ENCODE assay signal across 8 cellular contexts in genomic region chr17:7632492-7632894, GRCh38. TPM values are rescaled to one million over a fixed set of nuclear protein-coding genes. Genes with fewer than 3 reads are reported as not detected.
A peak's percentile ranks its signal among the peaks of the same experiment; 100 is the strongest.
DNase-seq lines count a peak whose midpoint lies in the region; ATAC-seq, FAIRE-seq and TF ChIP-seq lines count a peak whose summit lies in the region.

No MANE protein-coding gene starts in this region.

- H3K4me3 ChIP-seq in GM06990 (replicated peaks; ENCODE audit: low read depth, low read length) = no peak overlapping the region
- H3K4me3 ChIP-seq in GM12878 = no peak overlapping the region
- H3K4me3 ChIP-seq in aorta (ENCODE audit: low read length in 2 of 2) = no peak overlapping the region

- DNase-seq in ACHN (peak; percentile 62), GM06990 (ENCODE audit: extremely low read depth, insufficient read length) (no peak), NCI-H82 (lab: John Stamatoyannopoulos, UW) (peak; percentile 86), GM12878 (ENCODE audit: low read depth, low spot score) (no peak), left lobe of liver (ENCODE audit: low spot score) (no peak), aorta (no peak), mucosa of gallbladder (ENCODE audit: low spot score) (no peak)

- H3K36me3 ChIP-seq in GM06990 (ENCODE audit: control insufficient read depth, insufficient read depth, low read length) (no peaks in the 10 kb centered on the region), GM12878 (ENCODE audit: control insufficient read depth in 2 of 2, insufficient read depth in 2 of 2, low read length in 1 of 2) (no peaks in the 10 kb centered on the region), aorta (ENCODE audit: control insufficient read depth in 1 of 2, insufficient read depth in 2 of 2, low read length in 1 of 2) (no peaks in the 10 kb centered on the region)

- RAD21 ChIA-PET in GM12878 (lab: Charles Lee; ENCODE audit: unreplicated experiment) = interaction anchor here (1.0 to 2.0 kb wide), 2 partner anchors 16 to 55 kb away, joined by 3 to 30 read pairs; partner anchors contain the start of genes TP53 and WRAP53

- peak; percentile 55 for TF ChIP-seq RAD21 in GM12878 (IDR thresholded peaks at IDR 0.05; ENCODE audit: insufficient read depth, low read depth, low read length)

- H3K4me2 ChIP-seq in GM12878 (ENCODE audit: control insufficient read depth, insufficient read depth) = no peak overlapping the region

- intact Hi-C loops in GM12878 (cut with micrococcal nuclease; ENCODE audit: unreplicated experiment) = loop anchor here (5.0 kb wide), 1 partner anchor 45 kb away; no protein-coding TSS in a partner anchor
- intact Hi-C loops in aorta (cut with DNase I) = no loop called here

- peak overlapping the region; percentile 69 for H2AFZ ChIP-seq in GM12878 (ENCODE audit: control insufficient read depth, low read depth, low read length)

- CTCF ChIA-PET in GM12878 (lab: Yijun Ruan, JAX) = interaction anchor here (0.7 to 8.2 kb wide), 21 partner anchors 9 to 428 kb away, joined by 3 to 128 read pairs (median 4); partner anchors contain the start of genes FXR2, TP53 and WRAP53

- BruUV-seq in GM12878 (replicated peaks; lab: Mats Ljungman, UMichigan) = no TSS peak

- no peaks in the 10 kb centered on the region for H3K27me3 ChIP-seq in GM06990 (replicated peaks; ENCODE audit: control insufficient read depth, insufficient read depth, low read length)
- no peaks in the 10 kb centered on the region for H3K27me3 ChIP-seq in GM12878 (replicated peaks in 1 of 2; ENCODE audit: control insufficient read depth in 2 of 2, insufficient read depth in 2 of 2, low read length in 1 of 2)
- no peaks in the 10 kb centered on the region for H3K27me3 ChIP-seq in aorta (ENCODE audit: control insufficient read depth in 1 of 2, insufficient read depth in 2 of 2, low read length in 1 of 2)

- FAIRE-seq in GM12878 (lab: Jason Lieb, UNC) = no peak

- no peak for TF ChIP-seq EP300 in GM12878 (IDR thresholded peaks at IDR 0.05; ENCODE audit: borderline replicate concordance in 1 of 2, control insufficient read depth in 1 of 2, low read depth in 2 of 2, low read length in 2 of 2)

- no peaks in the 10 kb centered on the region for H3K79me2 ChIP-seq in GM12878 (ENCODE audit: control insufficient read depth, insufficient read depth, low read length)

- TF ChIP-seq CTCF in GM06990 (IDR thresholded peaks at IDR 0.05; ENCODE audit: insufficient read depth, low read length, poor library complexity, severe bottlenecking) (peak; percentile 75), GM12878 (IDR thresholded peaks at IDR 0.05 in 2 of 3, conservative IDR thresholded peaks at IDR 0.05 in 1 of 3; ENCODE audit: control insufficient read depth in 2 of 3, extremely low read depth in 1 of 3, insufficient read depth in 1 of 3, low read depth in 3 of 3, low read length in 3 of 3) (peak; percentile 59 to 73 (median 60); a peak in 5 of 6 replicates)

- no peaks in the 10 kb centered on the region for H3K9me3 ChIP-seq in GM12878 (replicated peaks; ENCODE audit: control insufficient read depth, insufficient read depth, low read length)
- no peaks in the 10 kb centered on the region for H3K9me3 ChIP-seq in aorta (ENCODE audit: control insufficient read depth, low read length)

- POLR2A ChIA-PET in GM12878 (lab: Charles Lee) = interaction anchor here (0.5 to 3.9 kb wide), 3 partner anchors 47 to 55 kb away, joined by 3 to 22 read pairs (median 5); partner anchors contain the start of genes MPDU1, TP53 and WRAP53

- TF ChIP-seq POLR2A in GM12878 (IDR thresholded peaks at IDR 0.05; ENCODE audit: low read depth, low read length) = no peak

- SMC1A ChIA-PET in GM12878 (lab: Charles Lee; ENCODE audit: uncharacterized antibody, unreplicated experiment) = interaction anchor here (0.6 to 1.7 kb wide), 3 partner anchors 53 to 528 kb away, joined by 3 to 20 read pairs (median 8); partner anchors contain the start of genes TP53 and WRAP53

- H3K4me1 ChIP-seq in GM12878 (ENCODE audit: control insufficient read depth, insufficient read depth, low read length) = no peaks in the 10 kb centered on the region
- no peaks in the 10 kb centered on the region for H3K4me1 ChIP-seq in aorta (ENCODE audit: control insufficient read depth in 1 of 2, insufficient read depth in 2 of 2, low read length in 2 of 2)

- in situ Hi-C loops in ACHN (cut with HindIII; ENCODE audit: low pct_ligation_motif_present, low pct_unique_long_range_greater_than_20kb, low sequenced_read_pairs) = no loop called here
- in situ Hi-C loops in GM12878 (cut with MboI) = no loop called here

- no peaks in the 10 kb centered on the region for H4K20me1 ChIP-seq in GM12878 (ENCODE audit: control insufficient read depth, insufficient read depth)

- no peak overlapping the region for H3K9ac ChIP-seq in GM12878 (ENCODE audit: control insufficient read depth, insufficient read depth, low read length)

- WGBS in GM12878 (ENCODE audit: insufficient coverage, insufficient replicate concordance, low lambda C conversion rate, missing lambda C conversion rate) = 7% methylated on average over 6 of the region's 6 CpGs
- 52 to 65% methylated on average over 6 of the region's 6 CpGs for WGBS in aorta, 2 donors

- ATAC-seq in GM12878 = peak; percentile 77
- ATAC-seq in left lobe of liver = peak; percentile 51
- ATAC-seq in aorta (ENCODE audit: low FRiP score) = no peak
- ATAC-seq in GM19351 (IDR thresholded peaks at IDR 0.05; ENCODE audit: unreplicated experiment) = no peak

- H3K27ac ChIP-seq in GM12878 (ENCODE audit: control insufficient read depth, insufficient read depth) (no peak overlapping the region), aorta (ENCODE audit: low read depth in 1 of 2, low read length in 2 of 2) (no peak overlapping the region)

RNA-seq across cellular contexts. Expression of gene SHBG, which starts 2.6 kb away (rescaled TPM):
- total RNA-seq in GM12878 (2013; cell fraction: nucleolus; rRNA removed) = not detected in 2 replicates
- total RNA-seq in GM12878 (2014; rRNA removed) (not detected in 2 replicates), GM12878 (2014; rRNA removed; fragmentation: Illumina TruSeq; extraction: Trizol) (not detected in 2 replicates), GM12878 (2021) (not detected in 2 replicates), left lobe of liver (4.6 TPM), aorta (under 1 TPM in 1 of 2 donors, not detected in 1; 0.33 TPM), mucosa of gallbladder (0.89 TPM)
- polyA plus RNA-seq in GM12878 (2011; ENCODE audit: low read depth) = not detected
- polyA plus RNA-seq in GM12878 (2011; rRNA removed) (not detected in 2 replicates), GM12878 (2014; fragmentation: Illumina TruSeq; extraction: Trizol) (not detected in 2 replicates), GM12878 (2014; fragmentation: Nextera tagmentation; extraction: Ambion mirVana) (not detected), GM12878 (2014; rRNA removed) (0.25 TPM in 1 of 2 replicates, not detected in the other), GM12878 (2016; fragmentation: Nextera tagmentation; extraction: Ambion mirVana) (not detected), aorta (under 1 TPM in 1 of 2 donors, not detected in 1; 0.20 TPM)
- polyA plus RNA-seq in GM12878 (2011; cell fraction: cytosol; rRNA removed) = 0.08 TPM in 1 of 2 replicates, not detected in the other
- 0.13 TPM in 1 of 2 replicates, not detected in the other for polyA plus RNA-seq in GM12878 (2011; cell fraction: nucleus; rRNA removed)
- 0.55 TPM in 1 of 2 replicates, not detected in the other for polyA plus RNA-seq in GM12878 (2012)
- polyA minus RNA-seq in GM12878 (2011; rRNA and poly(A)+ RNA removed) = not detected in 2 replicates
- polyA minus RNA-seq in GM12878 (2011; cell fraction: cytosol; rRNA and poly(A)+ RNA removed) = not detected in 2 replicates
- polyA minus RNA-seq in GM12878 (2011; cell fraction: nucleus; rRNA and poly(A)+ RNA removed) = not detected in 2 replicates

RNA-seq across cellular contexts. Expression of gene SAT2, which starts 4.9 kb away (rescaled TPM):
- total RNA-seq in GM12878 (2013; cell fraction: nucleolus; rRNA removed) = 14.1 and 16.1 TPM in 2 replicates
- total RNA-seq in GM12878 (2014; rRNA removed) = 21.6 and 24.3 TPM in 2 replicates
- 26.8 and 33.3 TPM in 2 replicates for total RNA-seq in GM12878 (2014; rRNA removed; fragmentation: Illumina TruSeq; extraction: Trizol)
- 38.5 and 38.8 TPM in 2 replicates for total RNA-seq in GM12878 (2021)
- polyA plus RNA-seq in GM12878 (2011; ENCODE audit: low read depth) = 35.6 TPM
- 19.7 and 22.7 TPM in 2 replicates for polyA plus RNA-seq in GM12878 (2011; rRNA removed)
- 21.9 and 26.1 TPM in 2 replicates for polyA plus RNA-seq in GM12878 (2011; cell fraction: cytosol; rRNA removed)
- 40.5 and 61.2 TPM in 2 replicates for polyA plus RNA-seq in GM12878 (2011; cell fraction: nucleus; rRNA removed)
- polyA plus RNA-seq in GM12878 (2012) = 60.9 and 72.5 TPM in 2 replicates
- polyA plus RNA-seq in GM12878 (2014; fragmentation: Illumina TruSeq; extraction: Trizol) = 31.6 and 41.8 TPM in 2 replicates
- 10 to 100 TPM; 14.6 to 31.5 TPM for polyA plus RNA-seq in GM12878 (2014; fragmentation: Nextera tagmentation; extraction: Ambion mirVana)
- 38.9 and 44.0 TPM in 2 replicates for polyA plus RNA-seq in GM12878 (2014; rRNA removed)
- 10 to 100 TPM; 21.4 to 23.8 TPM for polyA plus RNA-seq in GM12878 (2016; fragmentation: Nextera tagmentation; extraction: Ambion mirVana)
- 5.1 and 6.8 TPM in 2 replicates for polyA minus RNA-seq in GM12878 (2011; rRNA and poly(A)+ RNA removed)
- polyA minus RNA-seq in GM12878 (2011; cell fraction: cytosol; rRNA and poly(A)+ RNA removed) = 3.8 and 4.9 TPM in 2 replicates
- 5.0 and 7.6 TPM in 2 replicates for polyA minus RNA-seq in GM12878 (2011; cell fraction: nucleus; rRNA and poly(A)+ RNA removed)
- total RNA-seq in left lobe of liver = 100 TPM
- total RNA-seq in aorta = 10 to 100 TPM; 45.9 to 67.4 TPM
- polyA plus RNA-seq in aorta = 100 to 1,000 TPM; 152 to 180 TPM
- 120 TPM for total RNA-seq in mucosa of gallbladder

RNA-seq across cellular contexts. Expression of gene FXR2, which starts 17.8 kb away (rescaled TPM):
- 24.2 and 24.3 TPM in 2 replicates for total RNA-seq in GM12878 (2013; cell fraction: nucleolus; rRNA removed)
- total RNA-seq in GM12878 (2014; rRNA removed) (24.5 and 31.6 TPM in 2 replicates), GM12878 (2014; rRNA removed; fragmentation: Illumina TruSeq; extraction: Trizol) (17.7 and 20.2 TPM in 2 replicates), GM12878 (2021) (26.3 and 29.6 TPM in 2 replicates), left lobe of liver (19.0 TPM), aorta (10 to 100 TPM; 25.3 to 31.1 TPM), mucosa of gallbladder (39.3 TPM)
- polyA plus RNA-seq in GM12878 (2011; ENCODE audit: low read depth) = 6.6 TPM
- polyA plus RNA-seq in GM12878 (2011; rRNA removed) (13.5 and 23.8 TPM in 2 replicates), GM12878 (2014; fragmentation: Illumina TruSeq; extraction: Trizol) (22.2 and 33.3 TPM in 2 replicates), GM12878 (2014; fragmentation: Nextera tagmentation; extraction: Ambion mirVana) (1 to 10 TPM; 1.6 to 4.6 TPM), GM12878 (2014; rRNA removed) (26.7 and 31.9 TPM in 2 replicates), GM12878 (2016; fragmentation: Nextera tagmentation; extraction: Ambion mirVana) (1 to 10 TPM; 6.7 to 8.6 TPM), aorta (10 to 100 TPM; 21.2 to 36.5 TPM)
- 36.1 and 37.3 TPM in 2 replicates for polyA plus RNA-seq in GM12878 (2011; cell fraction: cytosol; rRNA removed)
- polyA plus RNA-seq in GM12878 (2011; cell fraction: nucleus; rRNA removed) = 52.8 and 57.9 TPM in 2 replicates
- polyA plus RNA-seq in GM12878 (2012) = 17.6 and 18.6 TPM in 2 replicates
- 16.8 and 39.7 TPM in 2 replicates for polyA minus RNA-seq in GM12878 (2011; rRNA and poly(A)+ RNA removed)
- 12.6 and 16.0 TPM in 2 replicates for polyA minus RNA-seq in GM12878 (2011; cell fraction: cytosol; rRNA and poly(A)+ RNA removed)
- polyA minus RNA-seq in GM12878 (2011; cell fraction: nucleus; rRNA and poly(A)+ RNA removed) = 6.4 and 16.8 TPM in 2 replicates

RNA-seq across cellular contexts. Expression of gene ATP1B2, which starts 18.2 kb away (rescaled TPM):
- 0.10 TPM in 1 of 2 replicates, not detected in the other for total RNA-seq in GM12878 (2013; cell fraction: nucleolus; rRNA removed)
- total RNA-seq in GM12878 (2014; rRNA removed) (not detected in 2 replicates), GM12878 (2014; rRNA removed; fragmentation: Illumina TruSeq; extraction: Trizol) (not detected in 2 replicates), GM12878 (2021) (0.23 and 0.32 TPM in 2 replicates), left lobe of liver (1.3 TPM), aorta (1 to 10 TPM; 2.0 to 7.2 TPM), mucosa of gallbladder (7.7 TPM)
- 0.38 TPM for polyA plus RNA-seq in GM12878 (2011; ENCODE audit: low read depth)
- polyA plus RNA-seq in GM12878 (2011; rRNA removed) (not detected in 2 replicates), GM12878 (2014; fragmentation: Illumina TruSeq; extraction: Trizol) (0.15 TPM in 1 of 2 replicates, not detected in the other), GM12878 (2014; fragmentation: Nextera tagmentation; extraction: Ambion mirVana) (under 1 TPM; 0.03 to 0.04 TPM), GM12878 (2014; rRNA removed) (0.09 and 0.49 TPM in 2 replicates), GM12878 (2016; fragmentation: Nextera tagmentation; extraction: Ambion mirVana) (under 1 TPM; 0.28 to 0.29 TPM), aorta (1 to 10 TPM; 1.9 to 2.8 TPM)
- polyA plus RNA-seq in GM12878 (2011; cell fraction: cytosol; rRNA removed) = not detected in 2 replicates
- polyA plus RNA-seq in GM12878 (2011; cell fraction: nucleus; rRNA removed) = not detected in 2 replicates
- polyA plus RNA-seq in GM12878 (2012) = 0.60 and 0.94 TPM in 2 replicates
- not detected in 2 replicates for polyA minus RNA-seq in GM12878 (2011; rRNA and poly(A)+ RNA removed)
- not detected in 2 replicates for polyA minus RNA-seq in GM12878 (2011; cell fraction: cytosol; rRNA and poly(A)+ RNA removed)
- polyA minus RNA-seq in GM12878 (2011; cell fraction: nucleus; rRNA and poly(A)+ RNA removed) = not detected in 2 replicates

RNA-seq across cellular contexts. Expression of gene SOX15, which starts 42.6 kb away (rescaled TPM):
- 0.49 and 0.79 TPM in 2 replicates for total RNA-seq in GM12878 (2013; cell fraction: nucleolus; rRNA removed)
- total RNA-seq in GM12878 (2014; rRNA removed) (0.27 TPM in 1 of 2 replicates, not detected in the other), GM12878 (2014; rRNA removed; fragmentation: Illumina TruSeq; extraction: Trizol) (not detected in 2 replicates), GM12878 (2021) (0.19 and 0.28 TPM in 2 replicates), left lobe of liver (0.20 TPM), aorta (1 to 10 TPM; 1.1 to 2.4 TPM), mucosa of gallbladder (3.1 TPM)
- not detected for polyA plus RNA-seq in GM12878 (2011; ENCODE audit: low read depth)
- polyA plus RNA-seq in GM12878 (2011; rRNA removed) (0.10 TPM in 1 of 2 replicates, not detected in the other), GM12878 (2014; fragmentation: Illumina TruSeq; extraction: Trizol) (0.07 TPM in 1 of 2 replicates, not detected in the other), GM12878 (2014; fragmentation: Nextera tagmentation; extraction: Ambion mirVana) (under 1 TPM; 0.06 to 0.09 TPM), GM12878 (2014; rRNA removed) (0.22 and 0.62 TPM in 2 replicates), GM12878 (2016; fragmentation: Nextera tagmentation; extraction: Ambion mirVana) (under 1 TPM; 0.25 to 0.53 TPM), aorta (1 to 10 TPM in 1 of 2 donors, under 1 TPM in 1; 0.50 to 2.8 TPM)
- not detected in 2 replicates for polyA plus RNA-seq in GM12878 (2011; cell fraction: cytosol; rRNA removed)
- 0.73 and 1.5 TPM in 2 replicates for polyA plus RNA-seq in GM12878 (2011; cell fraction: nucleus; rRNA removed)
- 0.76 and 1.1 TPM in 2 replicates for polyA plus RNA-seq in GM12878 (2012)
- not detected in 2 replicates for polyA minus RNA-seq in GM12878 (2011; rRNA and poly(A)+ RNA removed)
- polyA minus RNA-seq in GM12878 (2011; cell fraction: cytosol; rRNA and poly(A)+ RNA removed) = not detected in 2 replicates
- 0.36 and 0.77 TPM in 2 replicates for polyA minus RNA-seq in GM12878 (2011; cell fraction: nucleus; rRNA and poly(A)+ RNA removed)

Comparison
In these comparisons a context has a peak if more than half of its experiments do, and no peak if none do; other contexts are left out.
1. DNase-seq: peak in ACHN (single experiment) and NCI-H82 (single experiment); none in GM06990 (single experiment), GM12878 (single experiment), left lobe of liver (single experiment), aorta (0 of 2) and mucosa of gallbladder (single experiment).
2. ATAC-seq: peak in GM12878 (single experiment) and left lobe of liver (single experiment); none in aorta (single experiment) and GM19351 (single experiment).